1 cellular context compared by ENCODE assay signal in genomic region chr7:150461520-150461919, GRCh38.
A peak's percentile ranks its signal among the peaks of the same experiment; 100 is the strongest.
TF ChIP-seq lines count a peak whose summit lies in the region.

No MANE protein-coding gene starts in this region.

TF ChIP-seq in K562, 482 proteins besides CTCF, POLR2A, EP300 and RAD21:
- TF ChIP-seq MED1 (CRISPR knock-in tag; IDR thresholded peaks at IDR 0.05; ENCODE audit: borderline replicate concordance) (no peak), NR2C1 (IDR thresholded peaks at IDR 0.05) (no peak), NR2C1 (tag; IDR thresholded peaks at IDR 0.05) (no peak), E2F4 (CRISPR knock-in tag; IDR thresholded peaks at IDR 0.05; ENCODE audit: low read depth) (no peak), ZNF507 (tag; conservative IDR thresholded peaks at IDR 0.05) (peak; percentile 91), ZSCAN32 (CRISPR knock-in tag; IDR thresholded peaks at IDR 0.05) (no peak), DNMT1 (IDR thresholded peaks at IDR 0.05) (no peak)
- TF ChIP-seq, protein P1, sequence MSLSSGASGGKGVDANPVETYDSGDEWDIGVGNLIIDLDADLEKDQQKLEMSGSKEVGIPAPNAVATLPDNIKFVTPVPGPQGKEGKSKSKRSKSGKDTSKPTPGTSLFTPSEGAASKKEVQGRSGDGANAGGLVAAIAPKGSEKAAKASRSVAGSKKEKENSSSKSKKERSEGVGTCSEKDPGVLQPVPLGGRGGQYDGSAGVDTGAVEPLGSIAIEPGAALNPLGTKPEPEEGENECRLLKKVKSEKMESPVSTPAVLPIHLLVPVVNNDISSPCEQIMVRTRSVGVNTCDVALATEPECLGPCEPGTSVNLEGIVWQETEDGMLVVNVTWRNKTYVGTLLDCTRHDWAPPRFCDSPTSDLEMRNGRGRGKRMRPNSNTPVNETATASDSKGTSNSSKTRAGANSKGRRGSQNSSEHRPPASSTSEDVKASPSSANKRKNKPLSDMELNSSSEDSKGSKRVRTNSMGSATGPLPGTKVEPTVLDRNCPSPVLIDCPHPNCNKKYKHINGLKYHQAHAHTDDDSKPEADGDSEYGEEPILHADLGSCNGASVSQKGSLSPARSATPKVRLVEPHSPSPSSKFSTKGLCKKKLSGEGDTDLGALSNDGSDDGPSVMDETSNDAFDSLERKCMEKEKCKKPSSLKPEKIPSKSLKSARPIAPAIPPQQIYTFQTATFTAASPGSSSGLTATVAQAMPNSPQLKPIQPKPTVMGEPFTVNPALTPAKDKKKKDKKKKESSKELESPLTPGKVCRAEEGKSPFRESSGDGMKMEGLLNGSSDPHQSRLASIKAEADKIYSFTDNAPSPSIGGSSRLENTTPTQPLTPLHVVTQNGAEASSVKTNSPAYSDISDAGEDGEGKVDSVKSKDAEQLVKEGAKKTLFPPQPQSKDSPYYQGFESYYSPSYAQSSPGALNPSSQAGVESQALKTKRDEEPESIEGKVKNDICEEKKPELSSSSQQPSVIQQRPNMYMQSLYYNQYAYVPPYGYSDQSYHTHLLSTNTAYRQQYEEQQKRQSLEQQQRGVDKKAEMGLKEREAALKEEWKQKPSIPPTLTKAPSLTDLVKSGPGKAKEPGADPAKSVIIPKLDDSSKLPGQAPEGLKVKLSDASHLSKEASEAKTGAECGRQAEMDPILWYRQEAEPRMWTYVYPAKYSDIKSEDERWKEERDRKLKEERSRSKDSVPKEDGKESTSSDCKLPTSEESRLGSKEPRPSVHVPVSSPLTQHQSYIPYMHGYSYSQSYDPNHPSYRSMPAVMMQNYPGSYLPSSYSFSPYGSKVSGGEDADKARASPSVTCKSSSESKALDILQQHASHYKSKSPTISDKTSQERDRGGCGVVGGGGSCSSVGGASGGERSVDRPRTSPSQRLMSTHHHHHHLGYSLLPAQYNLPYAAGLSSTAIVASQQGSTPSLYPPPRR (CRISPR knock-in tag; IDR thresholded peaks at IDR 0.05; ENCODE audit: borderline replicate concordance), result no peak
TF ChIP-seq in K562: peak in this region for 1.
